In genomic region chr13:40329682-40330485, GRCh38 we compare ENCODE assay signal across 25 cellular contexts.
DNase-seq lines count a peak whose midpoint lies in the region; ATAC-seq, FAIRE-seq and TF ChIP-seq lines count a peak whose summit lies in the region.
"Had no signal": no experiment of that assay in that cellular context is flagged by ENCODE, and none has a peak within 500 bp of the region (broad histone marks: within the 10 kb centered on the region; RNA-seq: fewer than 3 reads in every experiment).

No MANE protein-coding gene starts in this region.

- TF ChIP-seq RAD21 in HepG2 (CRISPR knock-in tag; IDR thresholded peaks at IDR 0.05) = no peak

- H3K27me3 ChIP-seq in CD4-positive, CD25-positive, alpha-beta regulatory T cell (ENCODE audit: control insufficient read depth, insufficient read depth, low read length) = no peaks in the 10 kb centered on the region
- no peaks in the 10 kb centered on the region for H3K27me3 ChIP-seq in HepG2 (ENCODE audit: control insufficient read depth in 1 of 2, insufficient read depth in 2 of 2, low read length in 2 of 2)
- H3K27me3 ChIP-seq: gastrocnemius medialis, MG63 had no signal

- H3K9me3 ChIP-seq in CD4-positive, CD25-positive, alpha-beta regulatory T cell (ENCODE audit: control insufficient read depth in 2 of 2, low read length in 2 of 2) = no peaks in the 10 kb centered on the region
- no peaks in the 10 kb centered on the region for H3K9me3 ChIP-seq in HepG2 (ENCODE audit: low read length)
- H3K9me3 ChIP-seq: gastrocnemius medialis, MG63, prostate gland had no signal

- no peaks in the 10 kb centered on the region for H4K20me1 ChIP-seq in HepG2 (ENCODE audit: insufficient read depth, low read length)

- H2AFZ ChIP-seq in HepG2 (ENCODE audit: low read length) = no peak overlapping the region

- no peak for TF ChIP-seq CTCF in astrocyte of the spinal cord (IDR thresholded peaks at IDR 0.05; ENCODE audit: low read depth, low read length)
- no peak for TF ChIP-seq CTCF in HepG2 (CRISPR knock-in tag; IDR thresholded peaks at IDR 0.05)

- H3K4me3 Mint-ChIP-seq in CD4-positive, CD25-positive, alpha-beta regulatory T cell = no peak overlapping the region
- no peak overlapping the region for H3K4me3 Mint-ChIP-seq in activated T-helper 2 cell treated with anti-CD3 and anti-CD28 coated beads, Interferon-gamma antibody, Interleukin-2, Interleukin-4, amounts not matched to agents 10 μg/mL and 5 μg/mL and 100 μg/mL, durations not matched to agents 14 hours and 24 hours and 36 hours (ENCODE audit: low read depth)
- H3K4me3 Mint-ChIP-seq: activated CD4-positive, alpha-beta memory T cell treated with anti-CD3 and anti-CD28 coated beads, Interleukin-2, amount 10 ng/mL, durations not matched to agents 7 days and 5 days; activated T-cell treated with anti-CD3 and anti-CD28 coated beads, Interleukin-2, amount 50 U/mL, for 4 hours; CD4-positive, alpha-beta T cell; H9; nephron had no signal

- intact Hi-C loops in HepG2 (cut with micrococcal nuclease; ENCODE audit: unreplicated experiment) = no loop called here
- intact Hi-C loops in activated T-helper 2 cell treated with anti-CD3 and anti-CD28 coated beads, Interferon-gamma antibody, Interleukin-2, Interleukin-4, amounts not matched to agents 10 μg/mL and 5 μg/mL and 100 μg/mL, durations not matched to agents 14 hours and 24 hours and 36 hours (cut with micrococcal nuclease) = no loop called here

- no peak for TF ChIP-seq EP300 in HepG2 (IDR thresholded peaks at IDR 0.05; ENCODE audit: low read depth in 2 of 2, low read length in 2 of 2)
- no peak for TF ChIP-seq EP300 in HepG2 (CRISPR knock-in tag; IDR thresholded peaks at IDR 0.05; ENCODE audit: borderline replicate concordance)

- peaks cover 4% of the 10 kb centered on the region for H3K27me3 Mint-ChIP-seq in CD4-positive, CD25-positive, alpha-beta regulatory T cell
- H3K27me3 Mint-ChIP-seq in activated T-helper 2 cell treated with anti-CD3 and anti-CD28 coated beads, Interferon-gamma antibody, Interleukin-2, Interleukin-4, amounts not matched to agents 10 μg/mL and 5 μg/mL and 100 μg/mL, durations not matched to agents 14 hours and 24 hours and 36 hours (ENCODE audit: low read depth) = no peaks in the 10 kb centered on the region
- H3K27me3 Mint-ChIP-seq: activated CD4-positive, alpha-beta memory T cell treated with anti-CD3 and anti-CD28 coated beads, Interleukin-2, amount 10 ng/mL, durations not matched to agents 7 days and 5 days; CD4-positive, alpha-beta T cell had no signal

- CTCF ChIA-PET in HepG2 (lab: Yijun Ruan, JAX; ENCODE audit: low intra/inter-chr PET ratio, low total read pairs) = no interaction called here

- POLR2A ChIA-PET in HepG2 (lab: Yijun Ruan, JAX) = no interaction called here

- peaks cover 14 to 27% (median 23%) of the 10 kb centered on the region in 4 donors for H3K4me1 Mint-ChIP-seq in CD4-positive, CD25-positive, alpha-beta regulatory T cell
- peaks cover 14% of the 10 kb centered on the region for H3K4me1 Mint-ChIP-seq in activated T-helper 2 cell treated with anti-CD3 and anti-CD28 coated beads, Interferon-gamma antibody, Interleukin-2, Interleukin-4, amounts not matched to agents 10 μg/mL and 5 μg/mL and 100 μg/mL, durations not matched to agents 14 hours and 24 hours and 36 hours (ENCODE audit: low read depth)
- H3K4me1 Mint-ChIP-seq: nephron had no signal

- no peaks in the 10 kb centered on the region for H3K79me2 ChIP-seq in HepG2 (ENCODE audit: insufficient read depth, low read length)

- H3K9me3 Mint-ChIP-seq in CD4-positive, CD25-positive, alpha-beta regulatory T cell = peaks cover 0 to 4% (median 1%) of the 10 kb centered on the region in 7 donors
- no peaks in the 10 kb centered on the region for H3K9me3 Mint-ChIP-seq in activated T-helper 2 cell treated with anti-CD3 and anti-CD28 coated beads, Interferon-gamma antibody, Interleukin-2, Interleukin-4, amounts not matched to agents 10 μg/mL and 5 μg/mL and 100 μg/mL, durations not matched to agents 14 hours and 24 hours and 36 hours

- no peak overlapping the region for H3K9ac ChIP-seq in HepG2 (ENCODE audit: insufficient read depth, low read depth, low read length)

- no peak overlapping the region for H3K4me3 ChIP-seq in CD4-positive, CD25-positive, alpha-beta regulatory T cell (ENCODE audit: low read depth, low read length)
- H3K4me3 ChIP-seq in astrocyte of the spinal cord (ENCODE audit: low read depth, low read length) (no peak overlapping the region), HepG2 (replicated peaks in 1 of 3; ENCODE audit: insufficient read depth in 1 of 3, low read depth in 2 of 3, low read length in 3 of 3) (no peak overlapping the region)
- H3K4me3 ChIP-seq: gastrocnemius medialis, MG63, prostate gland had no signal

- H3K4me2 ChIP-seq in HepG2 (ENCODE audit: low read depth, low read length) = no peak overlapping the region

- peaks cover 7% of the 10 kb centered on the region for H3K4me1 ChIP-seq in CD4-positive, CD25-positive, alpha-beta regulatory T cell (ENCODE audit: control insufficient read depth, insufficient read depth, low read length, poor library complexity, severe bottlenecking)
- peaks cover 57% of the 10 kb centered on the region for H3K4me1 ChIP-seq in HepG2 (ENCODE audit: insufficient read depth, low read length)
- H3K4me1 ChIP-seq: gastrocnemius medialis, prostate gland had no signal

- BruUV-seq in HepG2 (replicated peaks; lab: Mats Ljungman, UMichigan) = no TSS peak

- no peak for DNase-seq in CD4-positive, CD25-positive, alpha-beta regulatory T cell
- peak; percentile 43 for DNase-seq in astrocyte of the spinal cord (ENCODE audit: low read depth, low spot score)
- no peak for DNase-seq in HepG2 (ENCODE audit: low spot score)
- DNase-seq in activated T-helper 2 cell treated with anti-CD3 and anti-CD28 coated beads, Interferon-gamma antibody, Interleukin-2, Interleukin-4, amounts not matched to agents 10 μg/mL and 5 μg/mL and 100 μg/mL, durations not matched to agents 14 hours and 24 hours and 36 hours (ENCODE audit: low spot score) = no peak
- DNase-seq in activated CD4-positive, CD25-positive, alpha-beta regulatory T cell treated with anti-CD3 and anti-CD28 coated beads, Interleukin-2, amount 50 U/mL, for 72 hours = no peak
- DNase-seq in activated CD8-positive, alpha-beta memory T cell treated with anti-CD3 and anti-CD28 coated beads, Interleukin-2, amount 50 U/mL, for 4 hours = no peak
- DNase-seq: activated CD4-positive, alpha-beta memory T cell treated with anti-CD3 and anti-CD28 coated beads, Interleukin-2, amount 10 ng/mL, durations not matched to agents 7 days and 5 days; activated naive CD4-positive, alpha-beta T cell treated with anti-CD3 and anti-CD28 coated beads, Interleukin-2, amount 50 U/mL, for 16 hours; activated T-cell treated with anti-CD3 and anti-CD28 coated beads, Interleukin-2, amount 50 U/mL, for 4 hours; CD4-positive, alpha-beta T cell; cortex of kidney; DND-41; gastrocnemius medialis; H9; IMR-90; MG63; NCI-H1436; NCI-H69; Right ventricle myocardium superior; small intestine; stimulated activated CD4-positive, alpha-beta T cell treated with anti-CD3 and anti-CD28 coated beads, Interleukin-4, amount 100 ng/mL, for 24 hours had no signal

- ATAC-seq in CD4-positive, CD25-positive, alpha-beta regulatory T cell (ENCODE audit: low read depth in 2 of 2) = no peak
- ATAC-seq in GM19351 (IDR thresholded peaks at IDR 0.05; ENCODE audit: unreplicated experiment) (peak; percentile 87), HepG2 (no peak), GM21423 (IDR thresholded peaks at IDR 0.05; ENCODE audit: unreplicated experiment) (no peak)
- ATAC-seq: activated T-cell treated with anti-CD3 and anti-CD28 coated beads, Interleukin-2, amount 50 U/mL, for 4 hours; gastrocnemius medialis had no signal

- no peak for TF ChIP-seq POLR2A in HepG2 (IDR thresholded peaks at IDR 0.05; ENCODE audit: insufficient read depth in 1 of 2, low read depth in 2 of 2, low read length in 2 of 2)

- H3K36me3 ChIP-seq in CD4-positive, CD25-positive, alpha-beta regulatory T cell (ENCODE audit: control insufficient read depth, insufficient read depth, low read length) = no peaks in the 10 kb centered on the region
- H3K36me3 ChIP-seq in HepG2 (replicated peaks in 1 of 2; ENCODE audit: control insufficient read depth in 1 of 2, insufficient read depth in 2 of 2, low read length in 2 of 2) = no peaks in the 10 kb centered on the region
- H3K36me3 ChIP-seq: gastrocnemius medialis, MG63, prostate gland had no signal

- in situ Hi-C loops in astrocyte of the spinal cord (cut with HindIII; ENCODE audit: low sequenced_read_pairs) = no loop called here
- in situ Hi-C loops in HepG2 (cut with HindIII; ENCODE audit: extremely low pct_ligation_motif_present, low pct_unique_long_range_greater_than_20kb) = loop anchor here (10.0 kb wide), 1 partner anchor 335 kb away; the partner anchor contains the start of gene FOXO1

- no peak overlapping the region for H3K27ac ChIP-seq in CD4-positive, CD25-positive, alpha-beta regulatory T cell (ENCODE audit: insufficient read depth, low read length, poor library complexity, severe bottlenecking)
- H3K27ac ChIP-seq in HepG2 (ENCODE audit: extremely low read length, insufficient read depth, low read length) = no peak overlapping the region
- H3K27ac ChIP-seq: gastrocnemius medialis, prostate gland had no signal

- H3K27ac Mint-ChIP-seq in CD4-positive, CD25-positive, alpha-beta regulatory T cell = peak overlapping the region in 2 of 3 donors; percentile 15 to 74
- H3K27ac Mint-ChIP-seq in activated T-helper 2 cell treated with anti-CD3 and anti-CD28 coated beads, Interferon-gamma antibody, Interleukin-2, Interleukin-4, amounts not matched to agents 10 μg/mL and 5 μg/mL and 100 μg/mL, durations not matched to agents 14 hours and 24 hours and 36 hours = no peak overlapping the region
- H3K27ac Mint-ChIP-seq: activated CD4-positive, alpha-beta memory T cell treated with anti-CD3 and anti-CD28 coated beads, Interleukin-2, amount 10 ng/mL, durations not matched to agents 7 days and 5 days; CD4-positive, alpha-beta T cell; H9; nephron had no signal

- no peak for FAIRE-seq in HepG2 (lab: Jason Lieb, UNC)
- FAIRE-seq: small intestine had no signal

- WGBS in HepG2 (ENCODE audit: low lambda C conversion rate) = 90% methylated on average over 4 of the region's 4 CpGs

- H3K36me3 Mint-ChIP-seq in CD4-positive, CD25-positive, alpha-beta regulatory T cell = no peaks in the 10 kb centered on the region
- no peaks in the 10 kb centered on the region for H3K36me3 Mint-ChIP-seq in activated T-helper 2 cell treated with anti-CD3 and anti-CD28 coated beads, Interferon-gamma antibody, Interleukin-2, Interleukin-4, amounts not matched to agents 10 μg/mL and 5 μg/mL and 100 μg/mL, durations not matched to agents 14 hours and 24 hours and 36 hours (ENCODE audit: low read depth)

TF ChIP-seq in HepG2, 621 proteins besides CTCF, POLR2A, EP300 and RAD21 (continues in another document):
- TF ChIP-seq PPARG (CRISPR knock-in tag; conservative IDR thresholded peaks at IDR 0.05) = 0 out of 2 replicates have a peak, but pooled peaks have one; percentile 49
